In genomic region chr2:98161202-98161601, GRCh38 we compare ENCODE assay signal across 10 cellular contexts.
"Had no signal": no experiment of that assay in that cellular context is flagged by ENCODE, and none has a peak within 500 bp of the region (broad histone marks: within the 10 kb centered on the region; RNA-seq: fewer than 3 reads in every experiment).

No MANE protein-coding gene starts in this region.

- H3K27me3 ChIP-seq: transverse colon had no signal

- ATAC-seq: activated naive CD4-positive, alpha-beta T cell treated with anti-CD3 and anti-CD28 coated beads, Interleukin-2, amount 50 U/mL, for 72 hours; activated T-cell treated with anti-CD3 and anti-CD28 coated beads, Interleukin-2, amount 50 U/mL, for 4 hours; left colon; natural killer cell treated with Interleukin-12 subunit alpha and Interleukin-12 subunit beta and Interleukin-15 and Interleukin-18, amount 100 ng/mL, for 72 hours had no signal

- H3K36me3 ChIP-seq: transverse colon had no signal

- H3K4me3 ChIP-seq: skin epidermis, transverse colon had no signal

- DNase-seq: activated effector memory CD4-positive, alpha-beta T cell treated with anti-CD3 and anti-CD28 coated beads, Interleukin-2, amount 50 U/mL, for 16 hours; activated T-cell treated with anti-CD3 and anti-CD28 coated beads, Interleukin-2, amount 50 U/mL, for 4 hours; amygdala; left colon; SHP77 treated with DMSO at 0.1 percent for 48 hours; T-helper 2 cell; transverse colon had no signal

- H3K27ac Mint-ChIP-seq: activated naive CD4-positive, alpha-beta T cell treated with anti-CD3 and anti-CD28 coated beads, Interleukin-2, amount 50 U/mL, for 72 hours; natural killer cell treated with Interleukin-12 subunit alpha and Interleukin-12 subunit beta and Interleukin-15 and Interleukin-18, amount 100 ng/mL, for 72 hours had no signal

- H3K9me3 ChIP-seq: transverse colon had no signal

- H3K4me3 Mint-ChIP-seq: activated T-cell treated with anti-CD3 and anti-CD28 coated beads, Interleukin-2, amount 50 U/mL, for 4 hours; natural killer cell treated with Interleukin-12 subunit alpha and Interleukin-12 subunit beta and Interleukin-15 and Interleukin-18, amount 100 ng/mL, for 72 hours had no signal

- H3K9me3 Mint-ChIP-seq: activated naive CD4-positive, alpha-beta T cell treated with anti-CD3 and anti-CD28 coated beads, Interleukin-2, amount 50 U/mL, for 72 hours; activated T-cell treated with anti-CD3 and anti-CD28 coated beads, Interleukin-2, amount 50 U/mL, for 4 hours; natural killer cell treated with Interleukin-12 subunit alpha and Interleukin-12 subunit beta and Interleukin-15 and Interleukin-18, amount 100 ng/mL, for 72 hours had no signal

- H3K36me3 Mint-ChIP-seq: activated naive CD4-positive, alpha-beta T cell treated with anti-CD3 and anti-CD28 coated beads, Interleukin-2, amount 50 U/mL, for 72 hours; natural killer cell treated with Interleukin-12 subunit alpha and Interleukin-12 subunit beta and Interleukin-15 and Interleukin-18, amount 100 ng/mL, for 72 hours had no signal
